1 cellular context compared by ENCODE assay signal in the genomic region with DNA sequence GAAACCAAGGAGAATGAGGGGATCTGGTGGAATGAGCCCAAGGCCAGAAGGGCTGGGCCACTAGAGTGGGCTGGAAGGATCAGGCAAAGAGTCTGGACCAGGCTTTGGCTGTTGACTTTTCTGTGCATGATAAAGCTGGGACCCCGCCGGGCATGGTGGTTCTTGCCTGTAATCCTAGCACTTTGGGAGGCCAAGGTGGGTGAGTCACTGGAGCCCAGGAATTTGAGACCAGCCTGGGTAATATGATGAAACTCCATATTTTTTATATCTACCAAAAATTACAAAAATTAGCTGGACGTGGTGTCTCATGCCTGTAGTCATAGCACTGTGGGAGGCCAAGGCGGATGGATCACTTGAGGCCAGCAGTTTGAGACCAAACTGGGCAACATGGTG.
TF ChIP-seq lines count a peak whose summit lies in the region.

No MANE protein-coding gene starts in this region.

TF ChIP-seq in GM23338, 12 proteins besides CTCF, POLR2A, EP300 and RAD21 (continued from another document):
- no peak for TF ChIP-seq ZNF462 (CRISPR knock-in tag; IDR thresholded peaks at IDR 0.05)
- TF ChIP-seq NANOG (IDR thresholded peaks at IDR 0.05; ENCODE audit: borderline replicate concordance) = no peak
